In the genomic region with DNA sequence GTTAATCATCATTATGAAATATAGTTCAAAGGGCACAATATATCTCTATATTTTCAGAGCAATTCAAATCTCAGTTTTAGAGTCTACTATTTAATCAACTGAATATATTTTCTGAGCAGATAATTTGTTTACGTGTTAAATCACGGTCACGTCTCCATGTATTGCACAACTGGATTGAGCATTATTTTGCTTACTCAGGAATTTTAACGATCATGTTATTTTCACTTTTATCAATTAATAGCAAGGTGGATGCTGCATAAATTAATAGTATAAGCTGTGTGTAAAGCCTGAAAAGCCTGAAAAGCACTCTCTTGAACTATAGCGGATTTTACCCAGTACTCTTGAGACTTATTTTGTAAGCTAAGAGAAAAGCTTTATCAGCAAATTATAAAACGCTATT, we compare ENCODE assay signal across 1 cellular context.
TF ChIP-seq lines count a peak whose summit lies in the region.

No MANE protein-coding gene starts in this region.

TF ChIP-seq in HepG2, 621 proteins besides CTCF, POLR2A, EP300 and RAD21:
- no peak for TF ChIP-seq KDM5B (CRISPR knock-in tag; IDR thresholded peaks at IDR 0.05; ENCODE audit: borderline replicate concordance)
- TF ChIP-seq CEBPG (CRISPR knock-in tag; IDR thresholded peaks at IDR 0.05) = no peak
- no peak for TF ChIP-seq ZNF790 (CRISPR knock-in tag; IDR thresholded peaks at IDR 0.05; ENCODE audit: borderline replicate concordance)
- peak; percentile 32 to 75; a peak in 3 of 4 replicates for TF ChIP-seq MAFK (conservative IDR thresholded peaks at IDR 0.05 in 1 of 2, IDR thresholded peaks at IDR 0.05 in 1 of 2; ENCODE audit: low read length in 2 of 2)
- no peak for TF ChIP-seq NR2F6 (IDR thresholded peaks at IDR 0.05)
- no peak for TF ChIP-seq NR2F6 (CRISPR knock-in tag; IDR thresholded peaks at IDR 0.05)
- peak; percentile 80 for TF ChIP-seq MAFF (IDR thresholded peaks at IDR 0.05; ENCODE audit: low read depth, low read length)
